20 cellular contexts compared by ENCODE assay signal in genomic region chr12:6921539-6921938, GRCh38. TPM values are rescaled to one million over a fixed set of nuclear protein-coding genes. Genes with fewer than 3 reads are reported as not detected.
DNase-seq lines count a peak whose midpoint lies in the region; ATAC-seq and TF ChIP-seq lines count a peak whose summit lies in the region.
"Had no signal": no experiment of that assay in that cellular context is flagged by ENCODE, and none has a peak within 500 bp of the region (broad histone marks: within the 10 kb centered on the region; RNA-seq: fewer than 3 reads in every experiment).

No MANE protein-coding gene starts in this region.

- H3K27me3 ChIP-seq in BLaER1 treated with 17β-estradiol and CSF1 and Interleukin-3, amounts not matched to agents 10 nM and 100 nM: peaks cover 0 to 17% (median 8%) of the 10 kb centered on the region in 11 experiments; a peak in 14 of 22 replicates
- no peaks in the 10 kb centered on the region for H3K27me3 ChIP-seq in MM.1S (replicated peaks; ENCODE audit: insufficient read depth, low read length)
- no peaks in the 10 kb centered on the region for H3K27me3 ChIP-seq in upper lobe of left lung
- H3K27me3 ChIP-seq: body of pancreas, suprapubic skin had no signal

- TF ChIP-seq POLR2A in upper lobe of left lung (IDR thresholded peaks at IDR 0.05): no peak

- H3K36me3 Mint-ChIP-seq in neural crest cell (ENCODE audit: low read depth): peaks cover 3% of the 10 kb centered on the region
- H3K36me3 Mint-ChIP-seq: activated naive CD4-positive, alpha-beta T cell treated with anti-CD3 and anti-CD28 coated beads, Interleukin-2, amount 50 U/mL, for 24 hours had no signal

- TF ChIP-seq CTCF in MM.1S (IDR thresholded peaks at IDR 0.05; ENCODE audit: low read length) (no peak), neural crest cell (conservative IDR thresholded peaks at IDR 0.05) (no peak), upper lobe of left lung (IDR thresholded peaks at IDR 0.05) (no peak)

- no peak overlapping the region for H2AFZ ChIP-seq in MM.1S (ENCODE audit: low read length)
- H2AFZ ChIP-seq: PC-9 had no signal

- H3K4me1 Mint-ChIP-seq in neural crest cell: peaks cover 42% of the 10 kb centered on the region

- H3K9ac ChIP-seq in BLaER1 treated with 17β-estradiol and CSF1 and Interleukin-3, amounts not matched to agents 10 nM and 100 nM: 0 out of 22 replicates have a peak overlapping the region, but pooled peaks of 1 of the 11 experiments have one; percentile 39
- peak overlapping the region; percentile 23; the same call in 1 of the 2 replicates for H3K9ac ChIP-seq in MM.1S (ENCODE audit: low read length)

- H3K9me2 ChIP-seq in MM.1S (replicated peaks; ENCODE audit: insufficient read depth, low read length): no peaks in the 10 kb centered on the region

- peaks cover 64% of the 10 kb centered on the region for H3F3A ChIP-seq in MM.1S (ENCODE audit: insufficient read depth, low read length)

- H3K79me2 ChIP-seq in MM.1S (ENCODE audit: low read length): peaks cover 41% of the 10 kb centered on the region

- H4K20me1 ChIP-seq in BLaER1 treated with 17β-estradiol and CSF1 and Interleukin-3, amounts not matched to agents 10 nM and 100 nM: peaks cover 0 to 7% (median 0%) of the 10 kb centered on the region in 11 experiments; a peak in 3 of 22 replicates
- H4K20me1 ChIP-seq in MM.1S (ENCODE audit: insufficient read depth, low read length): no peaks in the 10 kb centered on the region

- no peak for ATAC-seq in upper lobe of left lung (ENCODE audit: low FRiP score in 2 of 2)
- ATAC-seq: activated T-cell treated with anti-CD3 and anti-CD28 coated beads, Interleukin-2, amount 50 U/mL, for 4 hours; body of pancreas; left lung had no signal

- H3K4me1 ChIP-seq in BLaER1 treated with 17β-estradiol and CSF1 and Interleukin-3, amounts not matched to agents 10 nM and 100 nM: peaks cover 53 to 73% (median 63%) of the 10 kb centered on the region in 10 experiments
- H3K4me1 ChIP-seq in MM.1S (ENCODE audit: low read length): peaks cover 80% of the 10 kb centered on the region
- H3K4me1 ChIP-seq in upper lobe of left lung: peaks cover 18 to 28% (median 23%) of the 10 kb centered on the region in 4 donors

- no peaks in the 10 kb centered on the region for H3K9me3 ChIP-seq in BLaER1 treated with 17β-estradiol and CSF1 and Interleukin-3, amounts not matched to agents 10 nM and 100 nM (replicated peaks in 1 of 11)
- no peaks in the 10 kb centered on the region for H3K9me3 ChIP-seq in MM.1S (replicated peaks; ENCODE audit: insufficient read depth, low read length)
- H3K9me3 ChIP-seq in upper lobe of left lung: no peaks in the 10 kb centered on the region
- H3K9me3 ChIP-seq: body of pancreas, left lung, suprapubic skin had no signal

- peak overlapping the region; percentile 34 for H3K4me3 Mint-ChIP-seq in neural crest cell
- H3K4me3 Mint-ChIP-seq: activated naive CD4-positive, alpha-beta T cell treated with anti-CD3 and anti-CD28 coated beads, Interleukin-2, amount 50 U/mL, for 24 hours; activated T-cell treated with anti-CD3 and anti-CD28 coated beads, Interleukin-2, amount 50 U/mL, for 4 hours; T-helper 1 cell treated with Interleukin-12 subunit alpha and Interleukin-12 subunit beta and Interleukin-4 antibody, amounts not matched to agents 30 μg/mL and 1 μg/mL, for 36 hours had no signal

- DNase-seq in MM.1S (no peak), neural crest cell (ENCODE audit: low read depth, low spot score) (no peak), AG08396 (ENCODE audit: low spot score) (no peak), upper lobe of left lung (no peak)
- no peak for DNase-seq in stimulated activated CD4-positive, alpha-beta T cell treated with anti-CD3 and anti-CD28 coated beads, Interleukin-4, amount 100 ng/mL, for 1 hour
- DNase-seq: activated CD4-positive, alpha-beta T cell treated with anti-CD3 and anti-CD28 coated beads, Interleukin-2, amount 50 U/mL, for 4 hours; activated T-cell treated with anti-CD3 and anti-CD28 coated beads, Interleukin-2, amount 50 U/mL, for 4 hours; DMS79; KBM-7; NCI-H2029; NCI-H345; PC-9 had no signal

- WGBS in upper lobe of left lung, 2 donors: 81 to 90% methylated on average over 7 of the region's 7 CpGs

- H3K36me3 ChIP-seq in BLaER1 treated with 17β-estradiol and CSF1 and Interleukin-3, amounts not matched to agents 10 nM and 100 nM: peaks cover 0 to 28% (median 0%) of the 10 kb centered on the region in 11 experiments; a peak in 4 of 22 replicates
- H3K36me3 ChIP-seq in MM.1S (replicated peaks; ENCODE audit: insufficient read depth, low read length): peaks cover 6% of the 10 kb centered on the region; the same call in 1 of the 2 replicates
- H3K36me3 ChIP-seq in upper lobe of left lung: peaks cover 0 to 30% (median 14%) of the 10 kb centered on the region in 4 donors

- H3K27ac ChIP-seq in BLaER1 treated with 17β-estradiol and CSF1 and Interleukin-3, amounts not matched to agents 10 nM and 100 nM: peak overlapping the region in 3 of 11 experiments; percentile 52 to 61 (median 57); a peak in 4 of 22 replicates
- H3K27ac ChIP-seq in MM.1S (ENCODE audit: low read length) (peak overlapping the region; percentile 92), upper lobe of left lung (no peak overlapping the region)
- H3K27ac ChIP-seq: body of pancreas, left lung, PC-9, suprapubic skin had no signal

- H3K9me3 Mint-ChIP-seq in neural crest cell: no peaks in the 10 kb centered on the region
- H3K9me3 Mint-ChIP-seq: activated naive CD4-positive, alpha-beta T cell treated with anti-CD3 and anti-CD28 coated beads, Interleukin-2, amount 50 U/mL, for 24 hours; activated T-cell treated with anti-CD3 and anti-CD28 coated beads, Interleukin-2, amount 50 U/mL, for 4 hours; T-helper 1 cell treated with Interleukin-12 subunit alpha and Interleukin-12 subunit beta and Interleukin-4 antibody, amounts not matched to agents 30 μg/mL and 1 μg/mL, for 36 hours had no signal

- no peaks in the 10 kb centered on the region for H3K27me3 Mint-ChIP-seq in neural crest cell (ENCODE audit: low read depth)
- H3K27me3 Mint-ChIP-seq: activated naive CD4-positive, alpha-beta T cell treated with anti-CD3 and anti-CD28 coated beads, Interleukin-2, amount 50 U/mL, for 24 hours had no signal

- no peak overlapping the region for H3K27ac Mint-ChIP-seq in neural crest cell (ENCODE audit: unreplicated experiment)

- H3K4me3 ChIP-seq in BLaER1 treated with 17β-estradiol and CSF1 and Interleukin-3, amounts not matched to agents 10 nM and 100 nM: no peak overlapping the region
- H3K4me3 ChIP-seq in MM.1S (ENCODE audit: low read length) (no peak overlapping the region), upper lobe of left lung (no peak overlapping the region)
- H3K4me3 ChIP-seq: body of pancreas, left lung, PC-9, smooth muscle cell, suprapubic skin had no signal

- TF ChIP-seq EP300 in upper lobe of left lung (IDR thresholded peaks at IDR 0.05): no peak

- H3K4me2 ChIP-seq in BLaER1 treated with 17β-estradiol and CSF1 and Interleukin-3, amounts not matched to agents 10 nM and 100 nM: peak overlapping the region; percentile 88 to 97 (median 93)
- H3K4me2 ChIP-seq in MM.1S (ENCODE audit: low read depth, low read length): peak overlapping the region; percentile 76; the same call in 1 of the 2 replicates
- H3K4me2 ChIP-seq: PC-9, smooth muscle cell had no signal

RNA-seq across cellular contexts. Expression of gene ATN1, which starts 6.2 kb away (rescaled TPM):
- total RNA-seq in neural crest cell (118 and 122 TPM in 2 replicates), upper lobe of left lung (100 to 1,000 TPM in 4 of 6 donors, 10 to 100 TPM in 2; 74.7 to 321 (median 133) TPM)

RNA-seq across cellular contexts. Expression of gene ENO2, which starts 7.2 kb away (rescaled TPM):
- total RNA-seq in neural crest cell (67.5 and 68.4 TPM in 2 replicates), upper lobe of left lung (10 to 100 TPM; 33.4 to 44.0 (median 40.7) TPM)

RNA-seq across cellular contexts. Expression of gene LRRC23, which starts 16.9 kb away (rescaled TPM):
- total RNA-seq in neural crest cell (4.8 and 5.2 TPM in 2 replicates), upper lobe of left lung (10 to 100 TPM; 12.0 to 83.2 (median 29.1) TPM)

RNA-seq across cellular contexts. Expression of gene RNU7-1, which starts 22.1 kb away (rescaled TPM):
- not detected in 2 replicates for total RNA-seq in neural crest cell
- total RNA-seq in upper lobe of left lung: not detected
- total RNA-seq: activated T-cell treated with anti-CD3 and anti-CD28 coated beads, Interleukin-2, amount 50 U/mL, for 4 hours; body of pancreas; left lung; PC-9; pulmonary artery endothelial cell; smooth muscle cell; suprapubic skin had no signal

RNA-seq across cellular contexts. Expression of gene C12orf57, which starts 22.3 kb away (rescaled TPM):
- total RNA-seq in neural crest cell (293 and 298 TPM in 2 replicates), upper lobe of left lung (100 to 1,000 TPM in 5 of 6 donors, 10 to 100 TPM in 1; 83.8 to 291 (median 179) TPM)
